Comparison of ENCODE assay signal across 1 cellular context in genomic region chr11:120134106-120134930, GRCh38.
TF ChIP-seq lines count a peak whose summit lies in the region.

No MANE protein-coding gene starts in this region.

TF ChIP-seq in H1, 55 proteins besides CTCF, POLR2A, EP300 and RAD21:
- TF ChIP-seq POU5F1 (IDR thresholded peaks at IDR 0.05; ENCODE audit: low read depth, low read length): no peak
- TF ChIP-seq CREB1 (IDR thresholded peaks at IDR 0.05): no peak
